ENCODE assay signal across 8 cellular contexts in the genomic region with DNA sequence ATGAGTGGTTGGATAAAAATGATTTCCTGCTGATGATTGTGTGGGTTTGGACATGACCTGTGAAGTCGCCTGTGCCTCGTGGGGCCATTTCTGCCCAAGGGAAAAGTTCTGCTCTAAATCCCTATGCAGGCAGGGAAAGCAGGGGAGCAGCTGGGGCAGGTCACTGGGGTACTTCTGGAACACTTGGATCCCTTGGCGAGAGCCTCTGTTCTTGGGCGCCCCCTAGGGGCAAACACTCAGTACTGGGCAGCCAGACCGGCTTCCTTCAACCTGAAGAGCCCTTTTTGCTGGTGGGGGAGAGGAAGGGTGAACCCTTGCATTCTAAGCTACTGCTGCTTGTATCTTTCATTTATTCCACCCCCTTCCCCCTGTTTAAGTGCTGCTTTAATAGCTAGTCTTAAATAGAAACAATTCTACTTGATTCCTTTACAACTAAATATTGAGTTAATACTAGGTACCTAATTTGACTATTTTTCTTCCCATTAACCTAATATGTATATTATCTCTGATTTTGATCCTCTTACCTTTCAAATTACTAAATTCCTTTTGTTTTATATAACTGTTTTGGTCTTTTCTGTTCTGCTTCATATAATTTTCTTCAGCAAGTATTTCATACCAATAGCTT. TPM values are rescaled to one million over a fixed set of nuclear protein-coding genes. Genes with fewer than 3 reads are reported as not detected.
DNase-seq lines count a peak whose midpoint lies in the region; ATAC-seq and TF ChIP-seq lines count a peak whose summit lies in the region.

No MANE protein-coding gene starts in this region.

- peaks cover 0 to 25% of the 10 kb centered on the region in 2 experiments for H3K27me3 ChIP-seq in mesenchymal stem cell (ENCODE audit: control insufficient read depth in 1 of 2, insufficient read depth in 1 of 2, low read length in 2 of 2)

- no peak overlapping the region for H3K4ac ChIP-seq in mesenchymal stem cell (ENCODE audit: low read depth in 1 of 2, low read length in 2 of 2)

- WGBS in mesenchymal stem cell = 13% methylated on average over 4 of the region's 5 CpGs

- H4K91ac ChIP-seq in mesenchymal stem cell (ENCODE audit: low read length) = no peak overlapping the region

- no peaks in the 10 kb centered on the region for H3K4me1 ChIP-seq in mesenchymal stem cell (ENCODE audit: control insufficient read depth, insufficient read depth, low read depth, low read length)

- H3K27ac ChIP-seq in VCaP = no peak overlapping the region
- no peak overlapping the region for H3K27ac ChIP-seq in mesenchymal stem cell (ENCODE audit: low read length, poor library complexity, severe bottlenecking)

- no peak overlapping the region for H2BK5ac ChIP-seq in mesenchymal stem cell (ENCODE audit: low read depth, low read length, poor library complexity, severe bottlenecking)

- H2BK12ac ChIP-seq in mesenchymal stem cell (ENCODE audit: low read length in 2 of 2) = no peak overlapping the region

- no peak overlapping the region for H3K9ac ChIP-seq in mesenchymal stem cell (ENCODE audit: low read length)

- TF ChIP-seq POLR2A in GM18505 (IDR thresholded peaks at IDR 0.05; ENCODE audit: borderline replicate concordance, extremely low read depth, insufficient read depth, insufficient read length) = no peak

- no peak overlapping the region for H4K8ac ChIP-seq in mesenchymal stem cell (ENCODE audit: low read length)

- no peak overlapping the region for H3K14ac ChIP-seq in mesenchymal stem cell (ENCODE audit: low read length in 2 of 2)

- H2BK120ac ChIP-seq in mesenchymal stem cell (ENCODE audit: low read depth, low read length) = no peak overlapping the region

- no peak overlapping the region for H3K23ac ChIP-seq in mesenchymal stem cell (ENCODE audit: low read length in 2 of 2)

- no peak overlapping the region for H3K4me2 ChIP-seq in mesenchymal stem cell (ENCODE audit: low read length, poor library complexity, severe bottlenecking)

- no peak overlapping the region for H2AK5ac ChIP-seq in mesenchymal stem cell (ENCODE audit: low read length, severe bottlenecking)

- no peak overlapping the region for H2BK15ac ChIP-seq in mesenchymal stem cell (ENCODE audit: low read depth, poor library complexity, severe bottlenecking)

- no peaks in the 10 kb centered on the region for H3K79me1 ChIP-seq in mesenchymal stem cell (replicated peaks; ENCODE audit: low read length, poor library complexity, severe bottlenecking)

- peak; percentile 80 for ATAC-seq in GM18505 (IDR thresholded peaks at IDR 0.05; ENCODE audit: unreplicated experiment)
- ATAC-seq in HG02943 (IDR thresholded peaks at IDR 0.05; ENCODE audit: low read depth, unreplicated experiment) = peak; percentile 79

- H2AFZ ChIP-seq in mesenchymal stem cell (ENCODE audit: low read depth, low read length) = no peak overlapping the region

- no peak overlapping the region for H3K4me3 ChIP-seq in mesenchymal stem cell (ENCODE audit: insufficient read depth in 1 of 2, low read depth in 1 of 2, low read length in 2 of 2)

- H3K18ac ChIP-seq in mesenchymal stem cell (ENCODE audit: low read depth in 1 of 2, low read length in 2 of 2) = no peak overlapping the region

- no peaks in the 10 kb centered on the region for H3K9me3 ChIP-seq in mesenchymal stem cell (ENCODE audit: control insufficient read depth, low read length)

- TF ChIP-seq CTCF in VCaP (conservative IDR thresholded peaks at IDR 0.05) = peak; percentile 80

- no peaks in the 10 kb centered on the region for H3K36me3 ChIP-seq in mesenchymal stem cell (ENCODE audit: control insufficient read depth in 1 of 2, insufficient read depth in 2 of 2, low read depth in 1 of 2, low read length in 2 of 2)

- DNase-seq in AG08395 (ENCODE audit: low spot score) (peak; percentile 87), NCI-H2081 (lab: John Stamatoyannopoulos, UW) (peak; percentile 61), ecto neural progenitor cell (ENCODE audit: low spot score) (peak; percentile 87), mesenchymal stem cell (peak; percentile 65)
- DNase-seq in stimulated activated CD8-positive, alpha-beta memory T cell treated with anti-CD3 and anti-CD28 coated beads, Interleukin-4, amount 100 ng/mL, for 48 hours = peak; percentile 81

RNA-seq across cellular contexts. Expression of a gene that starts 5.1 kb away (rescaled TPM):
- not detected for polyA plus RNA-seq in mesenchymal stem cell (2013, experiment 1 of 2)
- polyA plus RNA-seq in mesenchymal stem cell (2013, experiment 2 of 2) = not detected

RNA-seq across cellular contexts. Expression of a gene that starts 11.1 kb away (rescaled TPM):
- not detected for polyA plus RNA-seq in mesenchymal stem cell (2013, experiment 1 of 2)
- not detected for polyA plus RNA-seq in mesenchymal stem cell (2013, experiment 2 of 2)
